Comparison of ENCODE assay signal across 8 cellular contexts in genomic region chr17:58447039-58447975, GRCh38. TPM values are rescaled to one million over a fixed set of nuclear protein-coding genes. Genes with fewer than 3 reads are reported as not detected.
DNase-seq lines count a peak whose midpoint lies in the region; ATAC-seq and TF ChIP-seq lines count a peak whose summit lies in the region.

No MANE protein-coding gene starts in this region.

- no peak overlapping the region for H3K4me3 Mint-ChIP-seq in activated T-helper 2 cell treated with anti-CD3 and anti-CD28 coated beads, Interferon-gamma antibody, Interleukin-2, Interleukin-4, amounts not matched to agents 10 μg/mL and 5 μg/mL and 100 μg/mL, durations not matched to agents 14 hours and 24 hours and 36 hours (ENCODE audit: low read depth)

- H3K27ac ChIP-seq in RWPE2 (ENCODE audit: poor library complexity, severe bottlenecking): no peak overlapping the region

- H3K9me3 Mint-ChIP-seq in activated T-helper 2 cell treated with anti-CD3 and anti-CD28 coated beads, Interferon-gamma antibody, Interleukin-2, Interleukin-4, amounts not matched to agents 10 μg/mL and 5 μg/mL and 100 μg/mL, durations not matched to agents 14 hours and 24 hours and 36 hours: no peaks in the 10 kb centered on the region

- no peaks in the 10 kb centered on the region for H3K36me3 Mint-ChIP-seq in activated T-helper 2 cell treated with anti-CD3 and anti-CD28 coated beads, Interferon-gamma antibody, Interleukin-2, Interleukin-4, amounts not matched to agents 10 μg/mL and 5 μg/mL and 100 μg/mL, durations not matched to agents 14 hours and 24 hours and 36 hours (ENCODE audit: low read depth)

- H3K27ac Mint-ChIP-seq in activated T-helper 2 cell treated with anti-CD3 and anti-CD28 coated beads, Interferon-gamma antibody, Interleukin-2, Interleukin-4, amounts not matched to agents 10 μg/mL and 5 μg/mL and 100 μg/mL, durations not matched to agents 14 hours and 24 hours and 36 hours: no peak overlapping the region

- DNase-seq in GM04504 (ENCODE audit: low read depth) (peak; percentile 59), MG63 (peak; percentile 69), RWPE2 (ENCODE audit: low spot score) (peak; percentile 73), germinal center (ENCODE audit: low spot score) (peak; percentile 51), pulmonary artery endothelial cell (ENCODE audit: low read depth, low spot score) (peak; percentile 59), dedifferentiated amniotic fluid mesenchymal stem cell (ENCODE audit: extremely low spot score) (no peak)
- DNase-seq in activated T-helper 2 cell treated with anti-CD3 and anti-CD28 coated beads, Interferon-gamma antibody, Interleukin-2, Interleukin-4, amounts not matched to agents 10 μg/mL and 5 μg/mL and 100 μg/mL, durations not matched to agents 14 hours and 24 hours and 36 hours (ENCODE audit: low spot score): peak; percentile 63

- peaks cover 8% of the 10 kb centered on the region; the same call in 1 of the 2 replicates for H3K27me3 ChIP-seq in MG63
- peaks cover 2% of the 10 kb centered on the region for H3K27me3 ChIP-seq in RWPE2 (ENCODE audit: insufficient read depth, poor library complexity, severe bottlenecking)

- peaks cover 7% of the 10 kb centered on the region for H3K4me1 Mint-ChIP-seq in activated T-helper 2 cell treated with anti-CD3 and anti-CD28 coated beads, Interferon-gamma antibody, Interleukin-2, Interleukin-4, amounts not matched to agents 10 μg/mL and 5 μg/mL and 100 μg/mL, durations not matched to agents 14 hours and 24 hours and 36 hours (ENCODE audit: low read depth)

- H3K4me1 ChIP-seq in RWPE2 (ENCODE audit: insufficient read depth, poor library complexity, severe bottlenecking): no peaks in the 10 kb centered on the region

- H3K4me3 ChIP-seq in MG63: no peak overlapping the region
- H3K4me3 ChIP-seq in RWPE2 (ENCODE audit: severe bottlenecking): no peak overlapping the region

- no peaks in the 10 kb centered on the region for H3K27me3 Mint-ChIP-seq in activated T-helper 2 cell treated with anti-CD3 and anti-CD28 coated beads, Interferon-gamma antibody, Interleukin-2, Interleukin-4, amounts not matched to agents 10 μg/mL and 5 μg/mL and 100 μg/mL, durations not matched to agents 14 hours and 24 hours and 36 hours (ENCODE audit: low read depth)

- H3K36me3 ChIP-seq in MG63: no peaks in the 10 kb centered on the region
- no peaks in the 10 kb centered on the region for H3K36me3 ChIP-seq in RWPE2 (ENCODE audit: low read depth)

- intact Hi-C loops in activated T-helper 2 cell treated with anti-CD3 and anti-CD28 coated beads, Interferon-gamma antibody, Interleukin-2, Interleukin-4, amounts not matched to agents 10 μg/mL and 5 μg/mL and 100 μg/mL, durations not matched to agents 14 hours and 24 hours and 36 hours (cut with micrococcal nuclease): loop anchor here (1.0 to 5.0 kb wide), 3 partner anchors 130 to 245 kb away; no protein-coding TSS in a partner anchor

- peak; percentile 82 for TF ChIP-seq CTCF in RWPE2 (IDR thresholded peaks at IDR 0.05; ENCODE audit: poor library complexity, severe bottlenecking)

- peak; percentile 100 for ATAC-seq in RWPE2 (ENCODE audit: low read depth)
- ATAC-seq in HG03432 (IDR thresholded peaks at IDR 0.05; ENCODE audit: unreplicated experiment): no peak

- H3K9me3 ChIP-seq in MG63 (no peaks in the 10 kb centered on the region), RWPE2 (ENCODE audit: severe bottlenecking) (peaks cover 3% of the 10 kb centered on the region)

RNA-seq across cellular contexts. Expression of gene RNF43, which starts 30.0 kb away (rescaled TPM):
- total RNA-seq in MG63 (2014; rRNA removed; shearing (Covaris generic); ENCODE audit: low replicate concordance): not detected in 2 replicates
- 20.5 and 23.9 TPM in 2 replicates for total RNA-seq in activated T-helper 2 cell treated with anti-CD3 and anti-CD28 coated beads, Interferon-gamma antibody, Interleukin-2, Interleukin-4, amounts not matched to agents 10 μg/mL and 5 μg/mL and 100 μg/mL, durations not matched to agents 14 hours and 24 hours and 36 hours
- 0.11 and 0.13 TPM in 2 replicates for total RNA-seq in pulmonary artery endothelial cell

RNA-seq across cellular contexts. Expression of gene HSF5, which starts 40.9 kb away (rescaled TPM):
- total RNA-seq in MG63 (2014; rRNA removed; shearing (Covaris generic); ENCODE audit: low replicate concordance): not detected in 2 replicates
- total RNA-seq in activated T-helper 2 cell treated with anti-CD3 and anti-CD28 coated beads, Interferon-gamma antibody, Interleukin-2, Interleukin-4, amounts not matched to agents 10 μg/mL and 5 μg/mL and 100 μg/mL, durations not matched to agents 14 hours and 24 hours and 36 hours: 1.5 and 1.6 TPM in 2 replicates
- total RNA-seq in pulmonary artery endothelial cell: 0.04 and 0.07 TPM in 2 replicates

Comparison
In these comparisons a context has a peak if more than half of its experiments do, and no peak if none do; other contexts are left out.
1. RNA of gene RNF43, which starts 30.0 kb away (total RNA-seq): 20.5 to 23.9 TPM in activated T-helper 2 cell treated with anti-CD3 and anti-CD28 coated beads, Interferon-gamma antibody, Interleukin-2, Interleukin-4, amounts not matched to agents 10 μg/mL and 5 μg/mL and 100 μg/mL, durations not matched to agents 14 hours and 24 hours and 36 hours; 0.11 to 0.13 TPM in pulmonary artery endothelial cell and not detected in MG63; every median in the first group is over 10 times any median in the second.